In genomic region chr3:195875482-195876236, GRCh38 we compare ENCODE assay signal across 1 cellular context.
TF ChIP-seq lines count a peak whose summit lies in the region.

No MANE protein-coding gene starts in this region.

TF ChIP-seq in A549, 52 proteins besides CTCF, POLR2A, EP300 and RAD21:
- TF ChIP-seq ATOH8 (CRISPR knock-in tag; IDR thresholded peaks at IDR 0.05; ENCODE audit: low read depth) (no peak), TP53 (CRISPR knock-in tag; IDR thresholded peaks at IDR 0.05) (no peak), MAZ (IDR thresholded peaks at IDR 0.05; ENCODE audit: borderline replicate concordance, low read depth, low read length) (no peak), PHF8 (IDR thresholded peaks at IDR 0.05; ENCODE audit: borderline replicate concordance, low read depth) (no peak), CEBPB (IDR thresholded peaks at IDR 0.05) (no peak), HES2 (IDR thresholded peaks at IDR 0.05) (no peak), SMC3 (IDR thresholded peaks at IDR 0.05) (no peak), HOXB13 (CRISPR knock-in tag; IDR thresholded peaks at IDR 0.05; ENCODE audit: low read depth) (no peak), KDM1A (IDR thresholded peaks at IDR 0.05; ENCODE audit: low read depth) (no peak), ZSCAN20 (CRISPR knock-in tag; IDR thresholded peaks at IDR 0.05) (no peak), EHMT2 (IDR thresholded peaks at IDR 0.05; ENCODE audit: low read depth) (no peak), HDAC2 (IDR thresholded peaks at IDR 0.05) (no peak)
TF ChIP-seq in A549: peak in this region for 0.
